ENCODE assay signal across 11 cellular contexts in the genomic region with DNA sequence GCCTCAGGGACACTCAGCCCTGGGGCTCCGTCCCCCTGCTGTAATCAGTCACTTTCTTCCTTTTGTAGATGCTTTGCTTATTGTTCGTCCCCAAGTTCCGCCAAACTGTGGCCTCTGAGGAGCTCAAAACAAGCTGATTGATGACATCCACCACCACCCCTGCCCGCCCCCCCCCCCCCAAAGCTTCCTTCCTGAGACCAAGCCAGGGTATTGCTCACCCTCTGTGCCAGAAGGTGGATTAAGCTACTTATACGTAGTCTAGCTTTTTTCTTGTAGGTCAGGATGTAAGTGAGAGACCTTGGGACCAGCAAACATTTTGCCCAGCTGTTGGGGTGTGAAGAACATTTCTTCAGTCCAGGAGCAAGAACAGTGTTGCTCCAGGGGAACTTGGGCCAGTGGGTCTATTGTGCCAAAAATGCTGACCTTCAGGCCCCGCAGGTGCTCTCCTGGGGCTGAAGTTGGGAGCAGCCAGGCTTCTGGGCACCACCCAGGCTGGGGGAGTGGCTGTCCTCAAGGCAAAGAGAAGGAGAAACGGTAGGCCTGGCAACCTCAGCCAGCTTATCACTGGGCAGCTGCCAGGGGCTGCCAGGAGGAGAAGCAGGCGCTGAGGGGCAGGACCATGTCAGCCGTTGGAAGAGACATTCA. TPM values are rescaled to one million over a fixed set of nuclear protein-coding genes. Genes with fewer than 3 reads are reported as not detected.
DNase-seq lines count a peak whose midpoint lies in the region; ATAC-seq and TF ChIP-seq lines count a peak whose summit lies in the region.
"Had no signal": no experiment of that assay in that cellular context is flagged by ENCODE, and none has a peak within 500 bp of the region (broad histone marks: within the 10 kb centered on the region; RNA-seq: fewer than 3 reads in every experiment).

No MANE protein-coding gene starts in this region.

- H3K36me3 ChIP-seq in neural progenitor cell: no peaks in the 10 kb centered on the region

- ATAC-seq in foreskin keratinocyte (peak; percentile 43), HG02870 (IDR thresholded peaks at IDR 0.05; ENCODE audit: unreplicated experiment) (no peak), HG02642 (IDR thresholded peaks at IDR 0.05; ENCODE audit: poor library complexity, unreplicated experiment) (no peak)

- H3K27me3 Mint-ChIP-seq in neural progenitor cell (ENCODE audit: insufficient read depth, low read depth): peaks cover 2% of the 10 kb centered on the region

- H3K79me2 ChIP-seq in neural progenitor cell (ENCODE audit: low read depth): no peaks in the 10 kb centered on the region

- peaks cover 8% of the 10 kb centered on the region for H4K20me1 ChIP-seq in neural progenitor cell (ENCODE audit: low read depth)

- no peak overlapping the region for H3K9ac ChIP-seq in neural progenitor cell

- H3K27me3 ChIP-seq in AG04450 (ENCODE audit: control insufficient read depth, insufficient read depth, low read length) (no peaks in the 10 kb centered on the region), foreskin keratinocyte (no peaks in the 10 kb centered on the region), neural progenitor cell (no peaks in the 10 kb centered on the region)

- H3K27ac ChIP-seq in AG04450 (ENCODE audit: low read depth, low read length) (peak overlapping the region; percentile 97), RWPE1 (peak overlapping the region; percentile 96), foreskin keratinocyte (no peak overlapping the region), neural progenitor cell (no peak overlapping the region)

- H3F3A ChIP-seq in neural progenitor cell (ENCODE audit: low read depth): peaks cover 11% of the 10 kb centered on the region

- no peaks in the 10 kb centered on the region for H3K36me3 Mint-ChIP-seq in neural progenitor cell

- H2AFZ ChIP-seq in neural progenitor cell (replicated peaks): no peak overlapping the region

- peaks cover 34% of the 10 kb centered on the region for H3K4me1 Mint-ChIP-seq in neural progenitor cell

- no peak for DNase-seq in AG04450 (ENCODE audit: low read depth, low spot score)
- no peak for DNase-seq in RWPE1 (ENCODE audit: low spot score)
- DNase-seq in foreskin keratinocyte: peak in 1 of 2 donors; percentile 30
- DNase-seq in neural progenitor cell (ENCODE audit: low spot score): no peak
- DNase-seq in NCI-H345 treated with DMSO at 0.1 percent for 48 hours (lab: John Stamatoyannopoulos, UW; ENCODE audit: unreplicated experiment): no peak
- no peak for DNase-seq in superior temporal gyrus (ENCODE audit: extremely low spot score)
- DNase-seq: activated naive CD4-positive, alpha-beta T cell; NCI-H1048 had no signal

- H3K4me3 ChIP-seq in AG04450 (ENCODE audit: low read depth, low read length) (no peak overlapping the region), neural progenitor cell (no peak overlapping the region)

- CTCF ChIA-PET in AG04450 (lab: Charles Lee): interaction anchor here (1.2 to 1.5 kb wide), 3 partner anchors 12 to 39 kb away, joined by 3 to 5 read pairs (median 5); no protein-coding TSS in a partner anchor
- CTCF ChIA-PET in RWPE1 (lab: Yijun Ruan, JAX): no interaction called here

- H3K4me3 Mint-ChIP-seq in neural progenitor cell: no peak overlapping the region
- H3K4me3 Mint-ChIP-seq: T-helper 1 cell treated with Interleukin-12 subunit alpha and Interleukin-12 subunit beta and Interleukin-4 antibody, amounts not matched to agents 30 μg/mL and 1 μg/mL, for 36 hours had no signal

- H3K9me3 ChIP-seq in AG04450 (ENCODE audit: control insufficient read depth, insufficient read depth, low read length) (peaks cover 21% of the 10 kb centered on the region), neural progenitor cell (ENCODE audit: low read depth) (no peaks in the 10 kb centered on the region)

- H3K9me3 Mint-ChIP-seq in neural progenitor cell: peaks cover 3% of the 10 kb centered on the region

- no peak overlapping the region for H3K4me2 ChIP-seq in neural progenitor cell

- TF ChIP-seq CTCF in AG04450 (IDR thresholded peaks at IDR 0.05; ENCODE audit: low read depth, low read length) (no peak), RWPE1 (conservative IDR thresholded peaks at IDR 0.05; ENCODE audit: low read depth) (no peak), foreskin keratinocyte (conservative IDR thresholded peaks at IDR 0.05) (no peak), neural progenitor cell (IDR thresholded peaks at IDR 0.05) (no peak)

- peaks cover 11% of the 10 kb centered on the region for H3K4me1 ChIP-seq in foreskin keratinocyte
- peaks cover 26% of the 10 kb centered on the region for H3K4me1 ChIP-seq in neural progenitor cell

- POLR2A ChIA-PET in AG04450 (lab: Yijun Ruan, JAX) (interaction anchor here (0.6 to 0.7 kb wide), 2 partner anchors 24 to 42 kb away, joined by 3 to 9 read pairs; no protein-coding TSS in a partner anchor), RWPE1 (lab: Yijun Ruan, JAX; ENCODE audit: low non-redundant PET) (no interaction called here)

- H3K27ac Mint-ChIP-seq in neural progenitor cell: peak overlapping the region; percentile 90
- H3K27ac Mint-ChIP-seq: T-helper 1 cell treated with Interleukin-12 subunit alpha and Interleukin-12 subunit beta and Interleukin-4 antibody, amounts not matched to agents 30 μg/mL and 1 μg/mL, for 36 hours had no signal

RNA-seq across cellular contexts. Expression of a gene that starts 17.9 kb away (rescaled TPM):
- polyA plus RNA-seq in AG04450 (2011; rRNA removed) (1.8 and 2.0 TPM in 2 replicates), foreskin keratinocyte (1.9 and 2.0 TPM in 2 replicates)
- polyA minus RNA-seq in AG04450 (2011; rRNA and poly(A)+ RNA removed): 3.4 and 4.1 TPM in 2 replicates
- total RNA-seq in foreskin keratinocyte (4.2 and 5.1 TPM in 2 replicates), neural progenitor cell (ENCODE audit: low replicate concordance) (12.1 and 20.2 TPM in 2 replicates)

Comparison
In these comparisons a context has a peak if more than half of its experiments do, and no peak if none do; other contexts are left out.
1. H3K27ac ChIP-seq: peak in AG04450 (single experiment) and RWPE1 (single experiment); none in foreskin keratinocyte (single experiment) and neural progenitor cell (single experiment).